Comparison of ENCODE assay signal across 35 cellular contexts in the genomic region with DNA sequence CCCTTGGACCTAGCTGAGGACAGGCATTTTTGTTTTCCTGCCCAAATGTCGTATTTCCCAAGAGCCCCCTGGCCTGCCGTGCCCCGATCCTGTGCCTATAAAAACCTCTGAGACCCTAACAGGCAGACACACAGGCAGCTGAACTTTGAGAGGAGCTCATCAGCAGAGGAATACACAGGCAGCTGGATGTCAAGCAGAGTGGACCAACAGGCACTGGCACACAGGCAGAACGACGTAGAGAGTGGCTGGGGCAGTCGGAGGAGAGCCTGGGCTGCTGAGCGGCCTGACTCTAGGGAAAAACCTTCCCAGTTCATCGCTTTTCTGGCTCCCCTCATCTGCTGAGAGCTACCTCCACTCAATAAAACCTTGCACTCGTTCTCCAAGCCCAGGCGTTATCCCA.
"Had no signal": no experiment of that assay in that cellular context is flagged by ENCODE, and none has a peak within 500 bp of the region (broad histone marks: within the 10 kb centered on the region; RNA-seq: fewer than 3 reads in every experiment).

No MANE protein-coding gene starts in this region.

- H3K9me3 Mint-ChIP-seq: activated CD4-positive, alpha-beta T cell treated with anti-CD3 and anti-CD28 coated beads, Interleukin-2, amount 10 ng/mL, durations not matched to agents 24 days and 14 days; activated naive CD8-positive, alpha-beta T cell treated with anti-CD3 and anti-CD28 coated beads for 36 hours; central memory CD8-positive, alpha-beta T cell had no signal

- H3K9me3 ChIP-seq: ascending aorta had no signal

- ATAC-seq: activated CD8-positive, alpha-beta T cell treated with anti-CD3 and anti-CD28 coated beads for 36 hours; activated T-cell treated with anti-CD3 and anti-CD28 coated beads, Interleukin-2, amount 50 U/mL, for 72 hours; activated T-helper 17 cell treated with anti-CD3 and anti-CD28 coated beads, Interleukin-2, amount 50 U/mL, for 72 hours; Panc1; SK-N-SH treated with all-trans-retinoic acid at 6 μM for 48 hours had no signal

- H3K27me3 Mint-ChIP-seq: activated CD4-positive, alpha-beta T cell treated with anti-CD3 and anti-CD28 coated beads, Interleukin-2, amount 10 ng/mL, durations not matched to agents 24 days and 14 days; activated CD8-positive, alpha-beta T cell treated with anti-CD3 and anti-CD28 coated beads for 36 hours; activated naive CD8-positive, alpha-beta T cell treated with anti-CD3 and anti-CD28 coated beads for 36 hours; activated T-helper 17 cell treated with anti-CD3 and anti-CD28 coated beads, Interleukin-2, amount 50 U/mL, for 72 hours; central memory CD8-positive, alpha-beta T cell had no signal

- H3K4me3 ChIP-seq: ascending aorta, cardiac muscle cell had no signal

- H3K4me1 Mint-ChIP-seq: activated CD4-positive, alpha-beta T cell treated with anti-CD3 and anti-CD28 coated beads, Interleukin-2, amount 10 ng/mL, durations not matched to agents 24 days and 14 days; activated naive CD8-positive, alpha-beta T cell treated with anti-CD3 and anti-CD28 coated beads for 36 hours; activated T-helper 17 cell treated with anti-CD3 and anti-CD28 coated beads, Interleukin-2, amount 50 U/mL, for 72 hours; central memory CD8-positive, alpha-beta T cell had no signal

- H3K27me3 ChIP-seq: ascending aorta, cardiac muscle cell had no signal

- DNase-seq: activated CD4-positive, alpha-beta T cell treated with anti-CD3 and anti-CD28 coated beads, Interleukin-2, amount 50 U/mL, for 4 hours; activated CD8-positive, alpha-beta T cell treated with anti-CD3 and anti-CD28 coated beads for 36 hours; activated effector memory CD4-positive, alpha-beta T cell treated with anti-CD3 and anti-CD28 coated beads, Interleukin-2, amount 50 U/mL, for 16 hours; activated naive CD4-positive, alpha-beta T cell; activated naive CD4-positive, alpha-beta T cell treated with anti-CD3 and anti-CD28 coated beads, Interleukin-2, amount 50 U/mL, for 16 hours; activated naive CD8-positive, alpha-beta T cell treated with anti-CD3 and anti-CD28 coated beads for 36 hours; activated T-cell treated with anti-CD3 and anti-CD28 coated beads, Interleukin-2, amount 50 U/mL, for 1 hour; activated T-cell treated with anti-CD3 and anti-CD28 coated beads, Interleukin-2, amount 50 U/mL, for 72 hours; amniotic stem cell; Kasumi-1; KG1; MM.1S; MV-4-11; NCI-H1092 treated with DMSO at 0.1 percent for 48 hours; NCI-H1417; NCI-H146; NCI-H187; NCI-H2029 treated with DMSO at 0.1 percent for 48 hours; NCI-H226; NCI-H446 treated with DMSO at 0.1 percent for 48 hours; NCI-H524; NCI-H69; NCI-H82; SIG-M5; T-helper 1 cell; T-helper 2 cell; T-helper 9 cell; WERI-Rb-1 had no signal

- H3K27ac ChIP-seq: ascending aorta, cardiac muscle cell, WERI-Rb-1 had no signal

- H3K36me3 ChIP-seq: ascending aorta, cardiac muscle cell, WERI-Rb-1 had no signal

- H3K27ac Mint-ChIP-seq: activated CD4-positive, alpha-beta T cell treated with anti-CD3 and anti-CD28 coated beads, Interleukin-2, amount 10 ng/mL, durations not matched to agents 24 days and 14 days; activated CD8-positive, alpha-beta T cell treated with anti-CD3 and anti-CD28 coated beads for 36 hours; activated naive CD8-positive, alpha-beta T cell treated with anti-CD3 and anti-CD28 coated beads for 36 hours; activated T-cell treated with anti-CD3 and anti-CD28 coated beads, Interleukin-2, amount 50 U/mL, for 72 hours; activated T-helper 17 cell treated with anti-CD3 and anti-CD28 coated beads, Interleukin-2, amount 50 U/mL, for 72 hours had no signal

- H3K36me3 Mint-ChIP-seq: activated naive CD8-positive, alpha-beta T cell treated with anti-CD3 and anti-CD28 coated beads for 36 hours had no signal

- H3K4me3 Mint-ChIP-seq: activated CD4-positive, alpha-beta T cell treated with anti-CD3 and anti-CD28 coated beads, Interleukin-2, amount 10 ng/mL, durations not matched to agents 24 days and 14 days; activated CD8-positive, alpha-beta T cell treated with anti-CD3 and anti-CD28 coated beads for 36 hours; activated naive CD8-positive, alpha-beta T cell treated with anti-CD3 and anti-CD28 coated beads for 36 hours; activated T-cell treated with anti-CD3 and anti-CD28 coated beads, Interleukin-2, amount 50 U/mL, for 72 hours; activated T-helper 17 cell treated with anti-CD3 and anti-CD28 coated beads, Interleukin-2, amount 50 U/mL, for 72 hours; central memory CD8-positive, alpha-beta T cell had no signal

- H3K4me1 ChIP-seq: ascending aorta had no signal
